ENCODE assay signal across 20 cellular contexts in the genomic region with DNA sequence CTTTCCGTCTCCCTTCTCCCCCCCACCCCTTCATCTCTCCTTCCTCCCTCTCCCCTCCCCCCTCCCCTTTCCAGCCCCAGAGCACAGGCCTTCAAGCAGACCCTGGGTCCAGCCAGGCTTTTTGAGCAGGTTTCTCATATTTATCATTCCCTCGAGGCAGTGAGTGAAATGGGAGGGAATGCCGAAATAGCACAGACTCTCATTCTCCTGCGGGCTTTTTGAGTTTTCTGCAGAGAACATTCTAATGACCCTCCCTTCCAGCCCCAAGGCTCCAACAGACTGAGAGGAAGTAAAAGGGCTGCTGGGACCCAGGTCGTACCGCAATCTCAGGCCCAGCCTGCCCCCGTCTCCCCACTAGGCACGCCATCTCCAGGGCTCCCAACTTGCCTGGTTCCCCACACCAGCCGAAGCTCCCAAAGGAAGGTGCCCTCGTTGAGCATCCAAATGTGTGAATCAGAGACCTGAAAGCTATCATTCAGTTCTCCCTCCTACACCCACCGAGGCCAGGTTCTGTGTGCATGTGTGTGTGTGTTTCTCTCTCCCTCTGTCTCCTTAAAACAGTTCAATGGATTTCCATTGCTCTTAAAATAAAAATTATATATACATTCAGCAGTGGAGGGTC. TPM values are rescaled to one million over a fixed set of nuclear protein-coding genes. Genes with fewer than 3 reads are reported as not detected.
A peak's percentile ranks its signal among the peaks of the same experiment; 100 is the strongest.
DNase-seq lines count a peak whose midpoint lies in the region; ATAC-seq and TF ChIP-seq lines count a peak whose summit lies in the region.
"Had no signal": no experiment of that assay in that cellular context is flagged by ENCODE, and none has a peak within 500 bp of the region (broad histone marks: within the 10 kb centered on the region; RNA-seq: fewer than 3 reads in every experiment).

No MANE protein-coding gene starts in this region.

- DNase-seq in heart right ventricle (no peak), Right ventricle myocardium inferior (ENCODE audit: missing footprints) (no peak), SJCRH30 (no peak), uterus (no peak), NCI-H82 treated with DMSO at 0.1 percent for 48 hours (lab: John Stamatoyannopoulos, UW; ENCODE audit: unreplicated experiment) (no peak)
- no peak for DNase-seq in activated CD4-positive, CD25-positive, alpha-beta regulatory T cell treated with anti-CD3 and anti-CD28 coated beads, Interleukin-2, amount 50 U/mL, for 72 hours
- DNase-seq in activated effector memory CD4-positive, alpha-beta T cell treated with anti-CD3 and anti-CD28 coated beads, Interleukin-2, amount 50 U/mL, for 16 hours: no peak
- DNase-seq: activated CD4-positive, alpha-beta memory T cell treated with anti-CD3 and anti-CD28 coated beads, Interleukin-2, amount 10 ng/mL, durations not matched to agents 7 days and 5 days; activated naive CD8-positive, alpha-beta T cell treated with anti-CD3 and anti-CD28 coated beads, Interleukin-2, amount 10 ng/mL, durations not matched to agents 7 days and 5 days; CD4-positive, alpha-beta T cell; lower lobe of right lung; T-helper 1 cell had no signal

- intact Hi-C loops in heart right ventricle (cut with DNase I) (loop anchor here in 1 of 10 donors (2.0 kb wide), 1 partner anchor 19 kb away; no protein-coding TSS in a partner anchor), Right ventricle myocardium inferior (cut with DNase I) (no loop called here), uterus (cut with DNase I; ENCODE audit: low total_unique reads) (no loop called here)

- H3K36me3 ChIP-seq in heart right ventricle: no peaks in the 10 kb centered on the region
- H3K36me3 ChIP-seq in SJCRH30: no peaks in the 10 kb centered on the region
- no peaks in the 10 kb centered on the region for H3K36me3 ChIP-seq in mesodermal cell (ENCODE audit: control insufficient read depth, insufficient read depth, low read length)
- H3K36me3 ChIP-seq in uterus: no peaks in the 10 kb centered on the region
- H3K36me3 ChIP-seq: breast epithelium, esophagus muscularis mucosa, lower lobe of right lung, upper lobe of left lung had no signal

- H3K4me1 ChIP-seq in heart right ventricle (peaks cover 7 to 57% (median 43%) of the 10 kb centered on the region in 9 donors), SJCRH30 (peaks cover 33% of the 10 kb centered on the region), mesodermal cell (ENCODE audit: control insufficient read depth, insufficient read depth, low read length, poor library complexity, severe bottlenecking) (peaks cover 44% of the 10 kb centered on the region), uterus (peaks cover 0 to 18% of the 10 kb centered on the region in 2 donors)
- H3K4me1 ChIP-seq: breast epithelium had no signal

- no peaks in the 10 kb centered on the region for H3K9me3 ChIP-seq in heart right ventricle
- H3K9me3 ChIP-seq in SJCRH30 (replicated peaks): no peaks in the 10 kb centered on the region
- H3K9me3 ChIP-seq in mesodermal cell (ENCODE audit: control insufficient read depth, low read length): no peaks in the 10 kb centered on the region
- no peaks in the 10 kb centered on the region for H3K9me3 ChIP-seq in uterus
- H3K9me3 ChIP-seq: breast epithelium, esophagus muscularis mucosa, lower lobe of right lung, upper lobe of left lung had no signal

- ATAC-seq in heart right ventricle (no peak), Right ventricle myocardium inferior (no peak)
- ATAC-seq: stimulated activated memory B cell treated with anti-CD40 and anti-IgM and Interleukin-4, amounts not matched to agents 10 μg/mL and 1 μg/mL and 100 μg/mL, for 72 hours had no signal

- WGBS in heart right ventricle, 2 donors: 36 to 38% methylated on average over 11 of the region's 11 CpGs
- 63 to 85% methylated on average over 5 to 7 of the region's 11 CpGs for WGBS in mesodermal cell (ENCODE audit: insufficient coverage in 2 of 2), 2 experiments

- no peak for TF ChIP-seq POLR2A in uterus (IDR thresholded peaks at IDR 0.05)

- no peak overlapping the region for H3K4me3 ChIP-seq in heart right ventricle
- H3K4me3 ChIP-seq in SJCRH30: 0 out of 2 replicates have a peak overlapping the region, but pooled peaks have one; percentile 18
- H3K4me3 ChIP-seq in mesodermal cell (ENCODE audit: extremely low read depth, insufficient read depth, low read length, poor library complexity, severe bottlenecking): no peak overlapping the region
- no peak overlapping the region for H3K4me3 ChIP-seq in uterus
- H3K4me3 ChIP-seq: breast epithelium, esophagus muscularis mucosa, lower lobe of right lung, upper lobe of left lung had no signal

- H3K27me3 ChIP-seq in heart right ventricle (peaks cover 0 to 50% (median 28%) of the 10 kb centered on the region in 7 donors), SJCRH30 (no peaks in the 10 kb centered on the region), uterus (peaks cover 0 to 10% of the 10 kb centered on the region in 2 donors)

- TF ChIP-seq CTCF in heart right ventricle (IDR thresholded peaks at IDR 0.05) (no peak), uterus (IDR thresholded peaks at IDR 0.05) (no peak)

- peak overlapping the region in 9 of 10 donors; percentile 39 to 98 (median 80) for H3K27ac ChIP-seq in heart right ventricle
- no peak overlapping the region for H3K27ac ChIP-seq in SJCRH30
- H3K27ac ChIP-seq in mesodermal cell (ENCODE audit: low read depth, low read length, severe bottlenecking): peak overlapping the region; percentile 24
- peak overlapping the region; percentile 46 to 59 for H3K27ac ChIP-seq in uterus
- H3K27ac ChIP-seq: breast epithelium, lower lobe of right lung had no signal

RNA-seq across cellular contexts. Expression of a gene that starts 22.3 kb away (rescaled TPM):
- total RNA-seq in heart right ventricle (over 10,000 TPM in 5 of 10 donors, 1,000 to 10,000 TPM in 4, 100 to 1,000 TPM in 1; 976 to 17,994 (median 10,145) TPM), Right ventricle myocardium inferior (1,694 TPM), uterus (1 to 10 TPM in 1 of 4 donors, not detected in 3; 4.2 TPM)
- polyA plus RNA-seq in heart right ventricle: 1,000 to 10,000 TPM; 2,463 to 2,779 TPM
- 0.15 and 0.93 TPM in 2 replicates for total RNA-seq in SJCRH30 (2014; rRNA removed; shearing (Covaris generic))
- 3.2 TPM for polyA plus RNA-seq in mesodermal cell (2013, experiment 1 of 2)
- 2.4 TPM for polyA plus RNA-seq in mesodermal cell (2013, experiment 2 of 2)
- total RNA-seq: activated CD4-positive, alpha-beta memory T cell treated with anti-CD3 and anti-CD28 coated beads, Interleukin-2, amount 10 ng/mL, durations not matched to agents 7 days and 5 days; activated naive CD8-positive, alpha-beta T cell treated with anti-CD3 and anti-CD28 coated beads, Interleukin-2, amount 10 ng/mL, durations not matched to agents 7 days and 5 days; CD4-positive, alpha-beta T cell; Daoy; glomerular endothelial cell; HFFc6 had no signal

Comparison
In these comparisons a context has a peak if more than half of its experiments do, and no peak if none do; other contexts are left out.
1. RNA of a gene that starts 22.3 kb away (total RNA-seq): 976 to 17,994 TPM in heart right ventricle and 1,694 TPM in Right ventricle myocardium inferior (single experiment); 0.15 to 0.93 TPM in SJCRH30 and 4.2 TPM in uterus; every median in the first group is over 100 times any median in the second.